Comparison of ENCODE assay signal across 24 cellular contexts in the genomic region with DNA sequence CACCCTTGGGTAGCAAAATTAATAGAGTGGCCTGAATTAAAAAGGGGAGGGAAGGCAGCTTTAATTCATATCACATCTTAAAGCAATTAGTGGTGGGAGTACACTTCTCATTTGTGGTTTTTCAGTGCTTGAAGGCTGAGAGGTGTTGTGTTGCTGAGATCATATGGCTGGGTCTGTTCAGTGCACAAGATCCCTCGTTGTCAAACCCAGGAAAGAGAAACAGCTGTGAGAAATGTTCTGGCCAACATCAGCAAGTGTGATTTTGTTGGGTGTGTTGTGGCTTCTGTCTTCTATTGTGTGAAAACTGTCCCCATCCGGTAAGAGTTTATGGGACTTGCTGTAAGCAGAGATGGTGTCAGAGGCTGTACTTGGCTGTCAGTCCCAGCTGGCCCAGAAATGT.
DNase-seq lines count a peak whose midpoint lies in the region; ATAC-seq and TF ChIP-seq lines count a peak whose summit lies in the region.
"Had no signal": no experiment of that assay in that cellular context is flagged by ENCODE, and none has a peak within 500 bp of the region (broad histone marks: within the 10 kb centered on the region; RNA-seq: fewer than 3 reads in every experiment).

No MANE protein-coding gene starts in this region.

- peaks cover 0 to 10% of the 10 kb centered on the region in 2 donors for H3K4me1 ChIP-seq in left lung

- H3K36me3 ChIP-seq in left lung: no peaks in the 10 kb centered on the region
- H3K36me3 ChIP-seq: vagina had no signal

- H3K27me3 ChIP-seq in left lung: no peaks in the 10 kb centered on the region
- H3K27me3 ChIP-seq: vagina had no signal

- peak; percentile 2 for DNase-seq in DMS79 treated with DMSO at 0.1 percent for 48 hours (lab: John Stamatoyannopoulos, UW)
- no peak for DNase-seq in DMS79 (lab: John Stamatoyannopoulos, UW)
- DNase-seq in NCI-H2029 (lab: John Stamatoyannopoulos, UW): peak; percentile 21
- no peak for DNase-seq in left lung
- no peak for DNase-seq in sciatic nerve (ENCODE audit: low spot score)
- no peak for DNase-seq in stimulated activated CD4-positive, alpha-beta T cell treated with anti-CD3 and anti-CD28 coated beads, Interleukin-4, amount 100 ng/mL, for 1 hour
- DNase-seq in activated naive CD4-positive, alpha-beta T cell treated with Interleukin-2 at 50 U/mL for 16 hours: no peak
- DNase-seq: activated CD4-positive, alpha-beta memory T cell treated with anti-CD3 and anti-CD28 coated beads for 36 hours; activated CD8-positive, alpha-beta memory T cell treated with anti-CD3 and anti-CD28 coated beads, Interleukin-2, amount 50 U/mL, for 4 hours; activated naive CD4-positive, alpha-beta T cell treated with anti-CD3 and anti-CD28 coated beads, Interleukin-2, amount 50 U/mL, for 16 hours; amniotic stem cell; effector CD8-positive, alpha-beta T cell; erythroblast; NCI-H1694; NCI-H345; NCI-H748 treated with DMSO at 0.1 percent for 48 hours; stimulated activated CD4-positive, alpha-beta T cell treated with anti-CD3 and anti-CD28 coated beads, Interleukin-2, amount 100 ng/mL, for 24 hours; stimulated activated naive B cell treated with anti-CD40 and anti-IgM and Interleukin-4, amounts not matched to agents 10 μg/mL and 1 μg/mL and 100 μg/mL, for 72 hours had no signal

- H3K4me3 ChIP-seq in left lung: no peak overlapping the region
- H3K4me3 ChIP-seq: lung, smooth muscle cell, vagina had no signal

- peak; percentile 37 for ATAC-seq in left lung
- ATAC-seq in sciatic nerve: peak; percentile 72
- no peak for ATAC-seq in HG03045 (IDR thresholded peaks at IDR 0.05; ENCODE audit: unreplicated experiment)
- ATAC-seq: stimulated activated naive B cell treated with anti-CD40 and anti-IgM and Interleukin-4, amounts not matched to agents 10 μg/mL and 1 μg/mL and 100 μg/mL, for 72 hours had no signal

- no peak for TF ChIP-seq CTCF in left lung (IDR thresholded peaks at IDR 0.05)

- intact Hi-C loops in left lung (cut with DNase I) (no loop called here), sciatic nerve (cut with DNase I) (no loop called here)

- no peak overlapping the region for H3K27ac ChIP-seq in left lung
- H3K27ac ChIP-seq: 22Rv1, SK-N-MC, vagina had no signal

- H3K9me3 ChIP-seq in left lung: no peaks in the 10 kb centered on the region
- H3K9me3 ChIP-seq: vagina had no signal

Comparison
In these comparisons a context has a peak if more than half of its experiments do, and no peak if none do; other contexts are left out.
1. DNase-seq: peak in DMS79 treated with DMSO at 0.1 percent for 48 hours (single experiment) and NCI-H2029 (single experiment); none in DMS79 (single experiment), left lung (0 of 2), sciatic nerve (single experiment), stimulated activated CD4-positive, alpha-beta T cell treated with anti-CD3 and anti-CD28 coated beads, Interleukin-4, amount 100 ng/mL, for 1 hour (single experiment) and activated naive CD4-positive, alpha-beta T cell treated with Interleukin-2 at 50 U/mL for 16 hours (single experiment).